ENCODE assay signal across 1 cellular context in the genomic region with DNA sequence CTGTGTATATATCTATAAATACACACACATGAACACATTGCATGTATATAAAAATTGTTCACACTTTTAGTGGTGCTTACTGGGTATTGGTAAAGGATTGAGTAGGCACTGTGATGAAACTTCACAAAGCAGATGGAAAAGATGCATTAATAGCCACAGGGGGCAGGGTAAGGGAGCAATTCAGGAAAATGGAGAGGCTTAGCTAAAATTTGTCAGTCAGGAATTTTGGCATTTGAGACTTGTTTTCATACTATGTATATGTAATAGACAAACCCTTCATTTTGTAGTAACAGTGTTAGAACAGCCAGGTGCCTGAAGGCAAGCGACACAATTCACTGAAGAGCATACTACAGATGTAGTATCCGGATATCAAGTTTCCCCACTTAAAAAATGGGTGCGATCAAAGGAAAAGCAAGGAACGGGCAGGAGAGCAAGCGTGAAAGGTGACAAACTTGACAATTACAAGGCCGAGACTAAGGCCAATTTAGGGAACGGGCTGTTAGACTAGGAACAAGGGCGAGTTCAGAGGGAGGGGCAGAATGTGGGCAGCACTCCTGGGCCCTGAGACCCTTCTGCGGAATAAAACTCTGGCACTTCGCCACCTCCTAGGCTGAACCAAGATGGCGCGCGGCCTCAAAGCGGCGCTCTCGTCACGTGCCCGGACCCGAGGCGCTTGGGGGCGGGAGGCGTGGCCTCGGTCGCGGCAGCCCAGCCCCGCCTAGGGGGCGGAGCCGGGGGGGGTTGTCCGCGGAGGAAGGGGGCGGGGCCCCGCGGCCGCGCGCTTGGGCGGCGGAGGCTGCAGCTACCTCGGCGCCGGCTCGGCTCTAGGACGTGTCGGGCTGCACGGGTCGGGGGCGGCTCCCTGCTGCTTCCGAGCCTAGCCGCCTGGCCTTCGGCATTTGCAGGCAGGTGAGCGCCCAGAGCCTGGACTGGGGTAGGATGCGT.
TF ChIP-seq lines count a peak whose summit lies in the region.

A gene (plus strand): TSS at position 771 of the 945 bp plus-strand sequence. CDS start 12,518 bp downstream, outside the sequence.

TF ChIP-seq in HepG2, 621 proteins besides CTCF, POLR2A, EP300 and RAD21 (continued from another document and continues in another):
- TF ChIP-seq, protein P1, sequence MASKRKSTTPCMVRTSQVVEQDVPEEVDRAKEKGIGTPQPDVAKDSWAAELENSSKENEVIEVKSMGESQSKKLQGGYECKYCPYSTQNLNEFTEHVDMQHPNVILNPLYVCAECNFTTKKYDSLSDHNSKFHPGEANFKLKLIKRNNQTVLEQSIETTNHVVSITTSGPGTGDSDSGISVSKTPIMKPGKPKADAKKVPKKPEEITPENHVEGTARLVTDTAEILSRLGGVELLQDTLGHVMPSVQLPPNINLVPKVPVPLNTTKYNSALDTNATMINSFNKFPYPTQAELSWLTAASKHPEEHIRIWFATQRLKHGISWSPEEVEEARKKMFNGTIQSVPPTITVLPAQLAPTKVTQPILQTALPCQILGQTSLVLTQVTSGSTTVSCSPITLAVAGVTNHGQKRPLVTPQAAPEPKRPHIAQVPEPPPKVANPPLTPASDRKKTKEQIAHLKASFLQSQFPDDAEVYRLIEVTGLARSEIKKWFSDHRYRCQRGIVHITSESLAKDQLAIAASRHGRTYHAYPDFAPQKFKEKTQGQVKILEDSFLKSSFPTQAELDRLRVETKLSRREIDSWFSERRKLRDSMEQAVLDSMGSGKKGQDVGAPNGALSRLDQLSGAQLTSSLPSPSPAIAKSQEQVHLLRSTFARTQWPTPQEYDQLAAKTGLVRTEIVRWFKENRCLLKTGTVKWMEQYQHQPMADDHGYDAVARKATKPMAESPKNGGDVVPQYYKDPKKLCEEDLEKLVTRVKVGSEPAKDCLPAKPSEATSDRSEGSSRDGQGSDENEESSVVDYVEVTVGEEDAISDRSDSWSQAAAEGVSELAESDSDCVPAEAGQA (IDR thresholded peaks at IDR 0.05; ENCODE audit: low read depth), result peak; percentile 51; the same call in 1 of the 2 replicates
- TF ChIP-seq, protein P1 (CRISPR knock-in tag; IDR thresholded peaks at IDR 0.05; ENCODE audit: borderline replicate concordance), result no peak
- TF ChIP-seq ZNF547 (CRISPR knock-in tag; IDR thresholded peaks at IDR 0.05) (0 out of 2 replicates have a peak, but pooled peaks have one; percentile 41), CENPX (CRISPR knock-in tag; IDR thresholded peaks at IDR 0.05) (no peak), SMARCE1 (IDR thresholded peaks at IDR 0.05; ENCODE audit: borderline replicate concordance) (no peak), ZNF841 (CRISPR knock-in tag; IDR thresholded peaks at IDR 0.05; ENCODE audit: borderline replicate concordance) (no peak), ZNF891 (CRISPR knock-in tag; IDR thresholded peaks at IDR 0.05) (0 out of 2 replicates have a peak, but pooled peaks have one; percentile 22), ZNF205 (CRISPR knock-in tag; IDR thresholded peaks at IDR 0.05) (no peak), PITX1 (CRISPR knock-in tag; IDR thresholded peaks at IDR 0.05) (no peak), ZNF709 (CRISPR knock-in tag; IDR thresholded peaks at IDR 0.05) (0 out of 2 replicates have a peak, but pooled peaks have one; percentile 17), ZNF644 (CRISPR knock-in tag; IDR thresholded peaks at IDR 0.05; ENCODE audit: low read depth) (peak; percentile 80), FOXJ3 (CRISPR knock-in tag; IDR thresholded peaks at IDR 0.05; ENCODE audit: borderline replicate concordance) (no peak), PHB2 (IDR thresholded peaks at IDR 0.05; ENCODE audit: partially characterized antibody) (no peak), SP1 (IDR thresholded peaks at IDR 0.05) (no peak), SP1 (CRISPR knock-in tag; IDR thresholded peaks at IDR 0.05) (peak; percentile 72), MAZ (IDR thresholded peaks at IDR 0.05; ENCODE audit: borderline replicate concordance, low read depth, low read length) (no peak; the same call in 1 of the 2 replicates), MAZ (CRISPR knock-in tag; IDR thresholded peaks at IDR 0.05; ENCODE audit: low read depth) (0 out of 2 replicates have a peak, but pooled peaks have one; percentile 48), ZBTB38 (CRISPR knock-in tag; IDR thresholded peaks at IDR 0.05) (peak; percentile 91), ZNF678 (CRISPR knock-in tag; IDR thresholded peaks at IDR 0.05) (no peak)
- TF ChIP-seq, protein P2, sequence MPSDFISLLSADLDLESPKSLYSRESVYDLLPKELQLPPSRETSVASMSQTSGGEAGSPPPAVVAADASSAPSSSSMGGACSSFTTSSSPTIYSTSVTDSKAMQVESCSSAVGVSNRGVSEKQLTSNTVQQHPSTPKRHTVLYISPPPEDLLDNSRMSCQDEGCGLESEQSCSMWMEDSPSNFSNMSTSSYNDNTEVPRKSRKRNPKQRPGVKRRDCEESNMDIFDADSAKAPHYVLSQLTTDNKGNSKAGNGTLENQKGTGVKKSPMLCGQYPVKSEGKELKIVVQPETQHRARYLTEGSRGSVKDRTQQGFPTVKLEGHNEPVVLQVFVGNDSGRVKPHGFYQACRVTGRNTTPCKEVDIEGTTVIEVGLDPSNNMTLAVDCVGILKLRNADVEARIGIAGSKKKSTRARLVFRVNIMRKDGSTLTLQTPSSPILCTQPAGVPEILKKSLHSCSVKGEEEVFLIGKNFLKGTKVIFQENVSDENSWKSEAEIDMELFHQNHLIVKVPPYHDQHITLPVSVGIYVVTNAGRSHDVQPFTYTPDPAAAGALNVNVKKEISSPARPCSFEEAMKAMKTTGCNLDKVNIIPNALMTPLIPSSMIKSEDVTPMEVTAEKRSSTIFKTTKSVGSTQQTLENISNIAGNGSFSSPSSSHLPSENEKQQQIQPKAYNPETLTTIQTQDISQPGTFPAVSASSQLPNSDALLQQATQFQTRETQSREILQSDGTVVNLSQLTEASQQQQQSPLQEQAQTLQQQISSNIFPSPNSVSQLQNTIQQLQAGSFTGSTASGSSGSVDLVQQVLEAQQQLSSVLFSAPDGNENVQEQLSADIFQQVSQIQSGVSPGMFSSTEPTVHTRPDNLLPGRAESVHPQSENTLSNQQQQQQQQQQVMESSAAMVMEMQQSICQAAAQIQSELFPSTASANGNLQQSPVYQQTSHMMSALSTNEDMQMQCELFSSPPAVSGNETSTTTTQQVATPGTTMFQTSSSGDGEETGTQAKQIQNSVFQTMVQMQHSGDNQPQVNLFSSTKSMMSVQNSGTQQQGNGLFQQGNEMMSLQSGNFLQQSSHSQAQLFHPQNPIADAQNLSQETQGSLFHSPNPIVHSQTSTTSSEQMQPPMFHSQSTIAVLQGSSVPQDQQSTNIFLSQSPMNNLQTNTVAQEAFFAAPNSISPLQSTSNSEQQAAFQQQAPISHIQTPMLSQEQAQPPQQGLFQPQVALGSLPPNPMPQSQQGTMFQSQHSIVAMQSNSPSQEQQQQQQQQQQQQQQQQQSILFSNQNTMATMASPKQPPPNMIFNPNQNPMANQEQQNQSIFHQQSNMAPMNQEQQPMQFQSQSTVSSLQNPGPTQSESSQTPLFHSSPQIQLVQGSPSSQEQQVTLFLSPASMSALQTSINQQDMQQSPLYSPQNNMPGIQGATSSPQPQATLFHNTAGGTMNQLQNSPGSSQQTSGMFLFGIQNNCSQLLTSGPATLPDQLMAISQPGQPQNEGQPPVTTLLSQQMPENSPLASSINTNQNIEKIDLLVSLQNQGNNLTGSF (CRISPR knock-in tag; IDR thresholded peaks at IDR 0.05), result peak; percentile 62; the same call in 1 of the 2 replicates
- TF ChIP-seq, protein P3, sequence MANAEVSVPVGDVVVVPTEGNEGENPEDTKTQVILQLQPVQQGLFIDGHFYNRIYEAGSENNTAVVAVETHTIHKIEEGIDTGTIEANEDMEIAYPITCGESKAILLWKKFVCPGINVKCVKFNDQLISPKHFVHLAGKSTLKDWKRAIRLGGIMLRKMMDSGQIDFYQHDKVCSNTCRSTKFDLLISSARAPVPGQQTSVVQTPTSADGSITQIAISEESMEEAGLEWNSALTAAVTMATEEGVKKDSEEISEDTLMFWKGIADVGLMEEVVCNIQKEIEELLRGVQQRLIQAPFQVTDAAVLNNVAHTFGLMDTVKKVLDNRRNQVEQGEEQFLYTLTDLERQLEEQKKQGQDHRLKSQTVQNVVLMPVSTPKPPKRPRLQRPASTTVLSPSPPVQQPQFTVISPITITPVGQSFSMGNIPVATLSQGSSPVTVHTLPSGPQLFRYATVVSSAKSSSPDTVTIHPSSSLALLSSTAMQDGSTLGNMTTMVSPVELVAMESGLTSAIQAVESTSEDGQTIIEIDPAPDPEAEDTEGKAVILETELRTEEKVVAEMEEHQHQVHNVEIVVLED (CRISPR knock-in tag; IDR thresholded peaks at IDR 0.05; ENCODE audit: borderline replicate concordance), result 0 out of 2 replicates have a peak, but pooled peaks have one; percentile 27
- TF ChIP-seq, protein P4, sequence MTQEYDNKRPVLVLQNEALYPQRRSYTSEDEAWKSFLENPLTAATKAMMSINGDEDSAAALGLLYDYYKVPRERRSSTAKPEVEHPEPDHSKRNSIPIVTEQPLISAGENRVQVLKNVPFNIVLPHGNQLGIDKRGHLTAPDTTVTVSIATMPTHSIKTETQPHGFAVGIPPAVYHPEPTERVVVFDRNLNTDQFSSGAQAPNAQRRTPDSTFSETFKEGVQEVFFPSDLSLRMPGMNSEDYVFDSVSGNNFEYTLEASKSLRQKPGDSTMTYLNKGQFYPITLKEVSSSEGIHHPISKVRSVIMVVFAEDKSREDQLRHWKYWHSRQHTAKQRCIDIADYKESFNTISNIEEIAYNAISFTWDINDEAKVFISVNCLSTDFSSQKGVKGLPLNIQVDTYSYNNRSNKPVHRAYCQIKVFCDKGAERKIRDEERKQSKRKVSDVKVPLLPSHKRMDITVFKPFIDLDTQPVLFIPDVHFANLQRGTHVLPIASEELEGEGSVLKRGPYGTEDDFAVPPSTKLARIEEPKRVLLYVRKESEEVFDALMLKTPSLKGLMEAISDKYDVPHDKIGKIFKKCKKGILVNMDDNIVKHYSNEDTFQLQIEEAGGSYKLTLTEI (CRISPR knock-in tag; conservative IDR thresholded peaks at IDR 0.05), result no peak
- TF ChIP-seq, protein P5, sequence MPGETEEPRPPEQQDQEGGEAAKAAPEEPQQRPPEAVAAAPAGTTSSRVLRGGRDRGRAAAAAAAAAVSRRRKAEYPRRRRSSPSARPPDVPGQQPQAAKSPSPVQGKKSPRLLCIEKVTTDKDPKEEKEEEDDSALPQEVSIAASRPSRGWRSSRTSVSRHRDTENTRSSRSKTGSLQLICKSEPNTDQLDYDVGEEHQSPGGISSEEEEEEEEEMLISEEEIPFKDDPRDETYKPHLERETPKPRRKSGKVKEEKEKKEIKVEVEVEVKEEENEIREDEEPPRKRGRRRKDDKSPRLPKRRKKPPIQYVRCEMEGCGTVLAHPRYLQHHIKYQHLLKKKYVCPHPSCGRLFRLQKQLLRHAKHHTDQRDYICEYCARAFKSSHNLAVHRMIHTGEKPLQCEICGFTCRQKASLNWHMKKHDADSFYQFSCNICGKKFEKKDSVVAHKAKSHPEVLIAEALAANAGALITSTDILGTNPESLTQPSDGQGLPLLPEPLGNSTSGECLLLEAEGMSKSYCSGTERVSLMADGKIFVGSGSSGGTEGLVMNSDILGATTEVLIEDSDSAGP (CRISPR knock-in tag; IDR thresholded peaks at IDR 0.05; ENCODE audit: borderline replicate concordance), result peak; percentile 43
- TF ChIP-seq, protein P6, sequence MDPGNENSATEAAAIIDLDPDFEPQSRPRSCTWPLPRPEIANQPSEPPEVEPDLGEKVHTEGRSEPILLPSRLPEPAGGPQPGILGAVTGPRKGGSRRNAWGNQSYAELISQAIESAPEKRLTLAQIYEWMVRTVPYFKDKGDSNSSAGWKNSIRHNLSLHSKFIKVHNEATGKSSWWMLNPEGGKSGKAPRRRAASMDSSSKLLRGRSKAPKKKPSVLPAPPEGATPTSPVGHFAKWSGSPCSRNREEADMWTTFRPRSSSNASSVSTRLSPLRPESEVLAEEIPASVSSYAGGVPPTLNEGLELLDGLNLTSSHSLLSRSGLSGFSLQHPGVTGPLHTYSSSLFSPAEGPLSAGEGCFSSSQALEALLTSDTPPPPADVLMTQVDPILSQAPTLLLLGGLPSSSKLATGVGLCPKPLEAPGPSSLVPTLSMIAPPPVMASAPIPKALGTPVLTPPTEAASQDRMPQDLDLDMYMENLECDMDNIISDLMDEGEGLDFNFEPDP (CRISPR knock-in tag; conservative IDR thresholded peaks at IDR 0.05), result no peak
- TF ChIP-seq, protein P7, sequence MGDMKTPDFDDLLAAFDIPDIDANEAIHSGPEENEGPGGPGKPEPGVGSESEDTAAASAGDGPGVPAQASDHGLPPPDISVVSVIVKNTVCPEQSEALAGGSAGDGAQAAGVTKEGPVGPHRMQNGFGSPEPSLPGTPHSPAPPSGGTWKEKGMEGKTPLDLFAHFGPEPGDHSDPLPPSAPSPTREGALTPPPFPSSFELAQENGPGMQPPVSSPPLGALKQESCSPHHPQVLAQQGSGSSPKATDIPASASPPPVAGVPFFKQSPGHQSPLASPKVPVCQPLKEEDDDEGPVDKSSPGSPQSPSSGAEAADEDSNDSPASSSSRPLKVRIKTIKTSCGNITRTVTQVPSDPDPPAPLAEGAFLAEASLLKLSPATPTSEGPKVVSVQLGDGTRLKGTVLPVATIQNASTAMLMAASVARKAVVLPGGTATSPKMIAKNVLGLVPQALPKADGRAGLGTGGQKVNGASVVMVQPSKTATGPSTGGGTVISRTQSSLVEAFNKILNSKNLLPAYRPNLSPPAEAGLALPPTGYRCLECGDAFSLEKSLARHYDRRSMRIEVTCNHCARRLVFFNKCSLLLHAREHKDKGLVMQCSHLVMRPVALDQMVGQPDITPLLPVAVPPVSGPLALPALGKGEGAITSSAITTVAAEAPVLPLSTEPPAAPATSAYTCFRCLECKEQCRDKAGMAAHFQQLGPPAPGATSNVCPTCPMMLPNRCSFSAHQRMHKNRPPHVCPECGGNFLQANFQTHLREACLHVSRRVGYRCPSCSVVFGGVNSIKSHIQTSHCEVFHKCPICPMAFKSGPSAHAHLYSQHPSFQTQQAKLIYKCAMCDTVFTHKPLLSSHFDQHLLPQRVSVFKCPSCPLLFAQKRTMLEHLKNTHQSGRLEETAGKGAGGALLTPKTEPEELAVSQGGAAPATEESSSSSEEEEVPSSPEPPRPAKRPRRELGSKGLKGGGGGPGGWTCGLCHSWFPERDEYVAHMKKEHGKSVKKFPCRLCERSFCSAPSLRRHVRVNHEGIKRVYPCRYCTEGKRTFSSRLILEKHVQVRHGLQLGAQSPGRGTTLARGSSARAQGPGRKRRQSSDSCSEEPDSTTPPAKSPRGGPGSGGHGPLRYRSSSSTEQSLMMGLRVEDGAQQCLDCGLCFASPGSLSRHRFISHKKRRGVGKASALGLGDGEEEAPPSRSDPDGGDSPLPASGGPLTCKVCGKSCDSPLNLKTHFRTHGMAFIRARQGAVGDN (CRISPR knock-in tag; IDR thresholded peaks at IDR 0.05), result peak; percentile 88
